In genomic region chr9:107284636-107285035, GRCh38 we compare ENCODE assay signal across 8 cellular contexts. TPM values are rescaled to one million over a fixed set of nuclear protein-coding genes. Genes with fewer than 3 reads are reported as not detected.
DNase-seq lines count a peak whose midpoint lies in the region; ATAC-seq, FAIRE-seq and TF ChIP-seq lines count a peak whose summit lies in the region.

No MANE protein-coding gene starts in this region.

- H3K36me3 ChIP-seq in Caco-2 (ENCODE audit: control insufficient read depth, insufficient read depth, low read length) (no peaks in the 10 kb centered on the region), neutrophil (no peaks in the 10 kb centered on the region)

- ATAC-seq in effector memory CD8-positive, alpha-beta T cell (replicated peaks): no peak

- intact Hi-C loops in Caco-2 (cut with micrococcal nuclease; ENCODE audit: unreplicated experiment): no loop called here

- H3K36me3 Mint-ChIP-seq in Caco-2 (ENCODE audit: insufficient read depth, unreplicated experiment): peaks cover 23% of the 10 kb centered on the region
- peaks cover 36% of the 10 kb centered on the region for H3K36me3 Mint-ChIP-seq in effector memory CD8-positive, alpha-beta T cell (ENCODE audit: insufficient read depth)

- no peaks in the 10 kb centered on the region for H3K27me3 Mint-ChIP-seq in Caco-2 (ENCODE audit: insufficient read depth, unreplicated experiment)
- no peaks in the 10 kb centered on the region for H3K27me3 Mint-ChIP-seq in effector memory CD8-positive, alpha-beta T cell

- no peak for FAIRE-seq in urothelium cell line (lab: Jason Lieb, UNC)

- no peaks in the 10 kb centered on the region for H3K9me3 Mint-ChIP-seq in Caco-2 (ENCODE audit: unreplicated experiment)
- H3K9me3 Mint-ChIP-seq in effector memory CD8-positive, alpha-beta T cell: no peaks in the 10 kb centered on the region

- no peak for TF ChIP-seq CTCF in Caco-2 (IDR thresholded peaks at IDR 0.05; ENCODE audit: insufficient read depth in 1 of 2, low read depth in 1 of 2, low read length in 1 of 2, severe bottlenecking in 1 of 2, unreplicated experiment in 1 of 2)
- TF ChIP-seq CTCF in neutrophil (IDR thresholded peaks at IDR 0.05): no peak

- POLR2A ChIA-PET in Caco-2 (lab: Charles Lee): no interaction called here

- no peaks in the 10 kb centered on the region for H3K9me3 ChIP-seq in Caco-2
- no peaks in the 10 kb centered on the region for H3K9me3 ChIP-seq in neutrophil

- CTCF ChIA-PET in Caco-2 (lab: Charles Lee): interaction anchor here (0.8 to 0.9 kb wide), 2 partner anchors 35 to 657 kb away, joined by 3 to 4 read pairs; no protein-coding TSS in a partner anchor

- peaks cover 40% of the 10 kb centered on the region for H3K4me1 Mint-ChIP-seq in Caco-2 (ENCODE audit: low read depth, unreplicated experiment)
- H3K4me1 Mint-ChIP-seq in effector memory CD8-positive, alpha-beta T cell (ENCODE audit: low read depth in 2 of 2): peaks cover 30 to 52% of the 10 kb centered on the region in 2 donors

- H3K4me1 ChIP-seq in Caco-2 (peaks cover 50% of the 10 kb centered on the region), neutrophil (ENCODE audit: control insufficient read depth in 1 of 2, insufficient read depth in 1 of 2, low read depth in 1 of 2, low read length in 1 of 2) (peaks cover 58 to 79% of the 10 kb centered on the region in 2 experiments)

- H3K4me3 ChIP-seq in Caco-2 (ENCODE audit: low read depth, low read length): peak overlapping the region; percentile 78
- peak overlapping the region; percentile 77 to 85 for H3K4me3 ChIP-seq in neutrophil (ENCODE audit: low read depth in 1 of 2, low read length in 1 of 2)

- no TSS peak for BruUV-seq in Caco-2 (replicated peaks; lab: Mats Ljungman, UMichigan)

- peak overlapping the region; percentile 99 for H3K27ac ChIP-seq in neutrophil

- no peaks in the 10 kb centered on the region for H3K27me3 ChIP-seq in Caco-2 (replicated peaks; ENCODE audit: control insufficient read depth, insufficient read depth, low read length)
- H3K27me3 ChIP-seq in neutrophil: no peaks in the 10 kb centered on the region

- peak overlapping the region; percentile 79 for H3K27ac Mint-ChIP-seq in Caco-2 (ENCODE audit: unreplicated experiment)
- peak overlapping the region; percentile 93 to 95 for H3K27ac Mint-ChIP-seq in effector memory CD8-positive, alpha-beta T cell

- DNase-seq in Caco-2 (no peak), NCI-H146 treated with DMSO at 0.1 percent for 48 hours (lab: John Stamatoyannopoulos, UW; ENCODE audit: unreplicated experiment) (peak; percentile 45), NCI-H2081 treated with DMSO at 0.1 percent for 48 hours (lab: John Stamatoyannopoulos, UW) (no peak), NCI-H2081 (lab: John Stamatoyannopoulos, UW) (no peak), cerebellum (ENCODE audit: low spot score) (no peak), urothelium cell line (ENCODE audit: low spot score) (no peak)
- no peak for DNase-seq in effector memory CD8-positive, alpha-beta T cell

- H3K4me3 Mint-ChIP-seq in Caco-2 (ENCODE audit: unreplicated experiment): peak overlapping the region; percentile 93
- H3K4me3 Mint-ChIP-seq in effector memory CD8-positive, alpha-beta T cell: peak overlapping the region; percentile 91 to 96

RNA-seq across cellular contexts. Expression of gene RAD23B, which starts 1.6 kb away (rescaled TPM):
- total RNA-seq in Caco-2 (2022): 188 TPM in 2 replicates
- 81.3 TPM for total RNA-seq in cerebellum
